Comparison of ENCODE assay signal across 8 cellular contexts in genomic region chr6:41936073-41936837, GRCh38. TPM values are rescaled to one million over a fixed set of nuclear protein-coding genes. Genes with fewer than 3 reads are reported as not detected.
DNase-seq lines count a peak whose midpoint lies in the region; ATAC-seq and TF ChIP-seq lines count a peak whose summit lies in the region.

No MANE protein-coding gene starts in this region.

- POLR2A ChIA-PET in OCI-LY7 (lab: Charles Lee) = interaction anchor here (0.5 to 2.6 kb wide), 4 partner anchors 43 to 108 kb away, joined by 4 to 8 read pairs (median 4); no protein-coding TSS in a partner anchor
- POLR2A ChIA-PET in naive thymus-derived CD4-positive, alpha-beta T cell (lab: Charles Lee) = interaction anchor here (0.5 to 11.8 kb wide), 6 partner anchors 9 to 735 kb away, joined by 3 to 180 read pairs (median 3); partner anchors contain the start of genes TAF8 and USP49

- no peak overlapping the region for H2AFZ ChIP-seq in OCI-LY7 (ENCODE audit: low read length)

- intact Hi-C loops in OCI-LY7 (cut with micrococcal nuclease; ENCODE audit: unreplicated experiment) = loop anchor here (1.0 to 2.0 kb wide), 3 partner anchors 86 to 108 kb away; no protein-coding TSS in a partner anchor
- intact Hi-C loops in naive thymus-derived CD4-positive, alpha-beta T cell (cut with micrococcal nuclease) = loop anchor here (1.0 to 10.0 kb wide), 12 partner anchors 15 to 1699 kb away; partner anchors contain the start of genes TOMM6 (in 2 of the 2), BYSL (in 1 of the 2), MAD2L1BP (in 1 of the 2) and MED20 (in 1 of the 2)

- peaks cover 66% of the 10 kb centered on the region for H3K4me1 ChIP-seq in OCI-LY7 (ENCODE audit: insufficient read depth, low read length, poor library complexity, severe bottlenecking)
- H3K4me1 ChIP-seq in naive thymus-derived CD4-positive, alpha-beta T cell (ENCODE audit: control insufficient read depth in 2 of 2, insufficient read depth in 2 of 2, low read length in 2 of 2) = peaks cover 57 to 61% of the 10 kb centered on the region in 2 donors

- H3K4me3 Mint-ChIP-seq in naive thymus-derived CD4-positive, alpha-beta T cell = peak overlapping the region; percentile 64 to 100 (median 90)
- H3K4me3 Mint-ChIP-seq in stimulated activated naive CD8-positive, alpha-beta T cell treated with anti-CD3 and anti-CD28 coated beads, Interleukin-15, Interleukin-2, amounts not matched to agents 100 ng/mL and 50 ng/mL, for 24 hours = peak overlapping the region; percentile 99

- peak overlapping the region; percentile 93 for H3K4me2 ChIP-seq in OCI-LY7 (ENCODE audit: low read length)

- peak overlapping the region; percentile 82 for H3K27ac ChIP-seq in OCI-LY7 (ENCODE audit: low read depth, low read length, poor library complexity, severe bottlenecking)
- H3K27ac ChIP-seq in naive thymus-derived CD4-positive, alpha-beta T cell (ENCODE audit: low read depth, low read length) = peak overlapping the region; percentile 76

- peak; percentile 42 for TF ChIP-seq POLR2A in erythroblast (IDR thresholded peaks at IDR 0.05; ENCODE audit: low read length)

- H3K4me1 Mint-ChIP-seq in naive thymus-derived CD4-positive, alpha-beta T cell = peaks cover 48 to 81% (median 74%) of the 10 kb centered on the region in 7 donors
- H3K4me1 Mint-ChIP-seq in stimulated activated naive CD8-positive, alpha-beta T cell treated with anti-CD3 and anti-CD28 coated beads, Interleukin-15, Interleukin-2, amounts not matched to agents 100 ng/mL and 50 ng/mL, for 24 hours (ENCODE audit: low read depth) = peaks cover 63% of the 10 kb centered on the region

- no peaks in the 10 kb centered on the region for H3K27me3 ChIP-seq in naive thymus-derived CD4-positive, alpha-beta T cell (ENCODE audit: control insufficient read depth in 2 of 2, insufficient read depth in 2 of 2, low read length in 2 of 2)

- BruUV-seq in OCI-LY7 (replicated peaks; lab: Mats Ljungman, UMichigan) = no TSS peak

- peak; percentile 54 for ATAC-seq in GM18868 (IDR thresholded peaks at IDR 0.05; ENCODE audit: unreplicated experiment)
- peak; percentile 79 for ATAC-seq in naive thymus-derived CD4-positive, alpha-beta T cell

- H3K36me3 Mint-ChIP-seq in naive thymus-derived CD4-positive, alpha-beta T cell = peaks cover 8 to 73% (median 26%) of the 10 kb centered on the region in 5 donors
- H3K36me3 Mint-ChIP-seq in stimulated activated naive CD8-positive, alpha-beta T cell treated with anti-CD3 and anti-CD28 coated beads, Interleukin-15, Interleukin-2, amounts not matched to agents 100 ng/mL and 50 ng/mL, for 24 hours (ENCODE audit: low read depth) = peaks cover 88% of the 10 kb centered on the region

- H3K9me2 ChIP-seq in OCI-LY7 (ENCODE audit: insufficient read depth, low read length) = no peaks in the 10 kb centered on the region

- peak overlapping the region; percentile 85 to 95 (median 90) for H3K27ac Mint-ChIP-seq in naive thymus-derived CD4-positive, alpha-beta T cell
- H3K27ac Mint-ChIP-seq in stimulated activated naive CD8-positive, alpha-beta T cell treated with anti-CD3 and anti-CD28 coated beads, Interleukin-15, Interleukin-2, amounts not matched to agents 100 ng/mL and 50 ng/mL, for 24 hours = peak overlapping the region; percentile 93

- TF ChIP-seq CTCF in OCI-LY7 (conservative IDR thresholded peaks at IDR 0.05; ENCODE audit: low read length) = peak; percentile 86

- H3K4me3 ChIP-seq in OCI-LY7 (ENCODE audit: low read depth, low read length, poor library complexity, severe bottlenecking) = peak overlapping the region; percentile 93
- peak overlapping the region; percentile 34 for H3K4me3 ChIP-seq in naive thymus-derived CD4-positive, alpha-beta T cell (ENCODE audit: low read length)

- CTCF ChIA-PET in OCI-LY7 (lab: Charles Lee; ENCODE audit: unreplicated experiment) = interaction anchor here (0.6 to 2.5 kb wide), 3 partner anchors 15 to 107 kb away, joined by 3 to 11 read pairs (median 10); partner anchors contain the start of genes BYSL and MED20
- CTCF ChIA-PET in naive thymus-derived CD4-positive, alpha-beta T cell (lab: Charles Lee) = interaction anchor here (0.9 to 4.5 kb wide), 6 partner anchors 9 to 149 kb away, joined by 4 to 27 read pairs (median 6); partner anchors contain the start of genes BYSL, MED20 and TOMM6

- no peaks in the 10 kb centered on the region for H3K27me3 Mint-ChIP-seq in naive thymus-derived CD4-positive, alpha-beta T cell
- no peaks in the 10 kb centered on the region for H3K27me3 Mint-ChIP-seq in stimulated activated naive CD8-positive, alpha-beta T cell treated with anti-CD3 and anti-CD28 coated beads, Interleukin-15, Interleukin-2, amounts not matched to agents 100 ng/mL and 50 ng/mL, for 24 hours

- no peaks in the 10 kb centered on the region for H3K9me3 ChIP-seq in OCI-LY7 (ENCODE audit: low read length)
- no peaks in the 10 kb centered on the region for H3K9me3 ChIP-seq in naive thymus-derived CD4-positive, alpha-beta T cell (ENCODE audit: control insufficient read depth in 2 of 3, low read length in 3 of 3)

- peaks cover 0 to 7% (median 0%) of the 10 kb centered on the region in 11 donors for H3K9me3 Mint-ChIP-seq in naive thymus-derived CD4-positive, alpha-beta T cell
- no peaks in the 10 kb centered on the region for H3K9me3 Mint-ChIP-seq in stimulated activated naive CD8-positive, alpha-beta T cell treated with anti-CD3 and anti-CD28 coated beads, Interleukin-15, Interleukin-2, amounts not matched to agents 100 ng/mL and 50 ng/mL, for 24 hours

- peaks cover 100% of the 10 kb centered on the region for H3K36me3 ChIP-seq in OCI-LY7 (ENCODE audit: insufficient read depth, low read length)
- peaks cover 20 to 66% (median 28%) of the 10 kb centered on the region in 3 experiments for H3K36me3 ChIP-seq in naive thymus-derived CD4-positive, alpha-beta T cell (ENCODE audit: control insufficient read depth in 2 of 3, insufficient read depth in 3 of 3, low read length in 3 of 3)

- H4K20me1 ChIP-seq in OCI-LY7 (ENCODE audit: insufficient read depth, low read length) = peaks cover 35% of the 10 kb centered on the region

- DNase-seq in AG08396 (ENCODE audit: low spot score) = peak; percentile 85
- peak; percentile 70 for DNase-seq in HS-27A (ENCODE audit: low read depth)
- peak; percentile 81 for DNase-seq in OCI-LY7 (ENCODE audit: low spot score)
- DNase-seq in activated T-cell treated with anti-CD3 and anti-CD28 coated beads for 4 hours = peak; percentile 52
- peak; percentile 95 to 98 for DNase-seq in erythroblast (lab: John Stamatoyannopoulos, UW)
- DNase-seq in naive thymus-derived CD4-positive, alpha-beta T cell = peak in 8 of 9 donors; percentile 52 to 72 (median 63)

- H3K79me2 ChIP-seq in OCI-LY7 (ENCODE audit: insufficient read depth, low read depth, low read length) = peaks cover 72% of the 10 kb centered on the region

RNA-seq across cellular contexts. Expression of gene CCND3, which starts 5.4 kb away (rescaled TPM):
- total RNA-seq in OCI-LY7 (2014; rRNA removed; shearing (Covaris generic)) = 229 and 319 TPM in 2 replicates
- 244 and 303 TPM in 2 replicates for total RNA-seq in OCI-LY7 (2022)
- 100 to 1,000 TPM; 285 to 433 (median 313) TPM for total RNA-seq in naive thymus-derived CD4-positive, alpha-beta T cell
- polyA plus RNA-seq in naive thymus-derived CD4-positive, alpha-beta T cell = 100 to 1,000 TPM; 474 to 764 TPM

RNA-seq across cellular contexts. Expression of gene BYSL, which starts 15.0 kb away (rescaled TPM):
- total RNA-seq in OCI-LY7 (2014; rRNA removed; shearing (Covaris generic)) = 36.1 and 41.9 TPM in 2 replicates
- total RNA-seq in OCI-LY7 (2022) = 43.7 and 54.5 TPM in 2 replicates
- 10 to 100 TPM in 1 of 5 experiments, 1 to 10 TPM in 4; 3.9 to 35.7 (median 8.1) TPM for total RNA-seq in naive thymus-derived CD4-positive, alpha-beta T cell
- 1 to 10 TPM; 4.4 to 6.6 TPM for polyA plus RNA-seq in naive thymus-derived CD4-positive, alpha-beta T cell

RNA-seq across cellular contexts. Expression of gene MED20, which starts 15.3 kb away (rescaled TPM):
- 27.7 and 30.7 TPM in 2 replicates for total RNA-seq in OCI-LY7 (2014; rRNA removed; shearing (Covaris generic))
- 33.2 and 35.2 TPM in 2 replicates for total RNA-seq in OCI-LY7 (2022)
- total RNA-seq in naive thymus-derived CD4-positive, alpha-beta T cell = 10 to 100 TPM in 1 of 5 experiments, 1 to 10 TPM in 4; 4.5 to 21.7 (median 9.4) TPM
- 1 to 10 TPM; 4.2 to 4.7 TPM for polyA plus RNA-seq in naive thymus-derived CD4-positive, alpha-beta T cell

RNA-seq across cellular contexts. Expression of gene USP49, which starts 41.1 kb away (rescaled TPM):
- 7.4 and 9.0 TPM in 2 replicates for total RNA-seq in OCI-LY7 (2014; rRNA removed; shearing (Covaris generic))
- total RNA-seq in OCI-LY7 (2022) = 17.8 and 21.4 TPM in 2 replicates
- total RNA-seq in naive thymus-derived CD4-positive, alpha-beta T cell = 1 to 10 TPM; 1.8 to 6.0 (median 3.1) TPM
- polyA plus RNA-seq in naive thymus-derived CD4-positive, alpha-beta T cell = under 1 TPM; 0.44 to 0.61 TPM

Comparison
In these comparisons a context has a peak if more than half of its experiments do, and no peak if none do; other contexts are left out.
1. Peak in every context shown above with its lines: DNase-seq, ATAC-seq, H3K4me3 ChIP-seq and H3K27ac ChIP-seq.